Comparison of ENCODE assay signal across 12 cellular contexts in the genomic region with DNA sequence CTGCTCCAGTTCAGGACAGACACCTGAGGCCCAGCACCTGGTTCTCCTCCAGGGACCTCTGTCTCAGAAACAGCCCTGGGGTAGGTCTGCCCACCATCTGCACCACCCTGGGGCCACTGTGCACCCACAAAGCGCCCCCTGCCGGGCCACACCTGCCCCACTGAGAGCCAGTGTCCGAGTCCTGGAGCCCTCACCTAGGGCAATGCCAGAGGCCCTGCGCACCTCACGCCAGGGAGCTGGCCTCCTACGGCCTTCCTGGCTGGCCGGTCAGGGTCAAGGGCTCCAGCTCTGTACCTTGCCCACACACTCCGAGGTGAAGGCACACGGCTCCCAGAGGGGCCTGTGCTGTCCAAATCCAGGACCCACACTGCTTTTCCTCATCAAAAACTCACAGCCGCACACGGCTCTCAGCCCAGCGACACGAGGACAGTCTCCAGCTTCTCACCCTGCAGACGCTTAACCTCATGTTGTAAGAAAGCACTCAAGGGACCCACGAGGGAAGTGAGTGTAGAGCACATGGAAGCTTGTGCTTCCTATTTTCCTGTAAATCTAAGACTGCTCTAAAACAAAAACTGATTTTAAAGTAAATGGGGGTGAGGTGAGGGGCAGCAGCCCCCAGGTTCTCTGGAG. TPM values are rescaled to one million over a fixed set of nuclear protein-coding genes. Genes with fewer than 3 reads are reported as not detected.
DNase-seq lines count a peak whose midpoint lies in the region; ATAC-seq and TF ChIP-seq lines count a peak whose summit lies in the region.
"Had no signal": no experiment of that assay in that cellular context is flagged by ENCODE, and none has a peak within 500 bp of the region (broad histone marks: within the 10 kb centered on the region; RNA-seq: fewer than 3 reads in every experiment).

No MANE protein-coding gene starts in this region.

- H3K36me3 Mint-ChIP-seq in activated CD4-positive, alpha-beta T cell treated with anti-CD3 and anti-CD28 coated beads, Interleukin-2, amount 10 ng/mL, durations not matched to agents 7 days and 5 days (ENCODE audit: low read depth), result peaks cover 30% of the 10 kb centered on the region

- intact Hi-C loops in psoas muscle (cut with DNase I), result no loop called here

- no peak overlapping the region for H3K4me3 ChIP-seq in Loucy (ENCODE audit: low read length, poor library complexity, severe bottlenecking)
- no peak overlapping the region for H3K4me3 ChIP-seq in fibroblast of mammary gland (ENCODE audit: control insufficient read depth, low read depth, low read length)
- H3K4me3 ChIP-seq in psoas muscle, result no peak overlapping the region
- H3K4me3 ChIP-seq: colonic mucosa, SJSA1 had no signal

- no peaks in the 10 kb centered on the region for H3K9me3 Mint-ChIP-seq in activated CD4-positive, alpha-beta T cell treated with anti-CD3 and anti-CD28 coated beads, Interleukin-2, amount 10 ng/mL, durations not matched to agents 7 days and 5 days

- no peak overlapping the region for H2AFZ ChIP-seq in Loucy (ENCODE audit: low read length)

- no peaks in the 10 kb centered on the region for H3K27me3 Mint-ChIP-seq in activated CD4-positive, alpha-beta T cell treated with anti-CD3 and anti-CD28 coated beads, Interleukin-2, amount 10 ng/mL, durations not matched to agents 7 days and 5 days

- peaks cover 95% of the 10 kb centered on the region for H3K79me2 ChIP-seq in Loucy (ENCODE audit: insufficient read depth, low read length)

- CTCF ChIA-PET in activated CD4-positive, alpha-beta T cell treated with anti-CD3 and anti-CD28 coated beads, Interleukin-2, amount 10 ng/mL, durations not matched to agents 7 days and 5 days (lab: Charles Lee), result interaction anchor here (1.3 to 1.5 kb wide), 3 partner anchors 14 to 24 kb away, joined by 3 to 6 read pairs (median 3); no protein-coding TSS in a partner anchor

- peaks cover 90% of the 10 kb centered on the region for H4K20me1 ChIP-seq in Loucy (ENCODE audit: insufficient read depth, low read length, poor library complexity, severe bottlenecking)

- H3K4me1 ChIP-seq in Loucy (ENCODE audit: insufficient read depth, low read length, poor library complexity, severe bottlenecking), result peaks cover 30% of the 10 kb centered on the region
- H3K4me1 ChIP-seq in psoas muscle, result peaks cover 70% of the 10 kb centered on the region

- no peak for DNase-seq in activated CD4-positive, alpha-beta T cell treated with anti-CD3 and anti-CD28 coated beads, Interleukin-2, amount 10 ng/mL, durations not matched to agents 7 days and 5 days
- no peak for DNase-seq in activated CD4-positive, alpha-beta T cell treated with anti-CD3 and anti-CD28 coated beads, Interleukin-2, amount 50 U/mL, for 1 hour
- peak; percentile 53 for DNase-seq in fibroblast of mammary gland (ENCODE audit: low read depth)
- DNase-seq in psoas muscle, result peak; percentile 19 to 61
- DNase-seq in NOMO-1 (lab: John Stamatoyannopoulos, UW; ENCODE audit: unreplicated experiment in 2 of 2), result no peak
- DNase-seq in NCI-H524 (lab: John Stamatoyannopoulos, UW), result no peak
- DNase-seq in NCI-H2029 treated with DMSO at 0.1 percent for 48 hours (lab: John Stamatoyannopoulos, UW), result no peak
- DNase-seq: colonic mucosa, GOT3, NCI-H146 had no signal

- no peak overlapping the region for H3K4me3 Mint-ChIP-seq in activated CD4-positive, alpha-beta T cell treated with anti-CD3 and anti-CD28 coated beads, Interleukin-2, amount 10 ng/mL, durations not matched to agents 7 days and 5 days

- H3F3A ChIP-seq in Loucy (ENCODE audit: low read depth), result no peaks in the 10 kb centered on the region

- peak overlapping the region; percentile 100 for H3K4me2 ChIP-seq in Loucy (ENCODE audit: low read depth, low read length, poor library complexity, severe bottlenecking)

- TF ChIP-seq CTCF in Loucy (conservative IDR thresholded peaks at IDR 0.05; ENCODE audit: low read length) (peak; percentile 59), fibroblast of mammary gland (conservative IDR thresholded peaks at IDR 0.05; ENCODE audit: control insufficient read depth, insufficient read depth, low read depth, low read length) (no peak), psoas muscle (IDR thresholded peaks at IDR 0.05) (no peak)

- no peak overlapping the region for H3K9ac ChIP-seq in Loucy (ENCODE audit: low read depth, low read length, poor library complexity, severe bottlenecking)

- 63 to 69% (median 65%) methylated on average over 14 to 15 of the region's 15 CpGs for WGBS in psoas muscle, 3 donors

- H3K27me3 ChIP-seq in Loucy (ENCODE audit: insufficient read depth, low read length, poor library complexity, severe bottlenecking), result peaks cover 6% of the 10 kb centered on the region
- H3K27me3 ChIP-seq in psoas muscle (ENCODE audit: insufficient read depth in 3 of 3, low read length in 2 of 3), result no peaks in the 10 kb centered on the region
- H3K27me3 ChIP-seq: colonic mucosa, SJSA1 had no signal

- H3K36me3 ChIP-seq in Loucy (ENCODE audit: insufficient read depth, low read length), result peaks cover 25% of the 10 kb centered on the region; the same call in 1 of the 2 replicates
- peaks cover 0 to 17% of the 10 kb centered on the region in 2 donors for H3K36me3 ChIP-seq in psoas muscle (ENCODE audit: insufficient read depth in 1 of 2, low read depth in 1 of 2)
- H3K36me3 ChIP-seq: colonic mucosa had no signal

- H3K4me1 Mint-ChIP-seq in activated CD4-positive, alpha-beta T cell treated with anti-CD3 and anti-CD28 coated beads, Interleukin-2, amount 10 ng/mL, durations not matched to agents 7 days and 5 days, result peaks cover 36% of the 10 kb centered on the region

- H3K27ac Mint-ChIP-seq in activated CD4-positive, alpha-beta T cell treated with anti-CD3 and anti-CD28 coated beads, Interleukin-2, amount 10 ng/mL, durations not matched to agents 7 days and 5 days, result peak overlapping the region; percentile 13

- no peak overlapping the region for H3K27ac ChIP-seq in psoas muscle
- H3K27ac ChIP-seq: colonic mucosa, SJSA1 had no signal

- POLR2A ChIA-PET in activated CD4-positive, alpha-beta T cell treated with anti-CD3 and anti-CD28 coated beads, Interleukin-2, amount 10 ng/mL, durations not matched to agents 7 days and 5 days (lab: Charles Lee), result no interaction called here

- H3K9me2 ChIP-seq in Loucy (replicated peaks; ENCODE audit: low read depth, low read length), result no peaks in the 10 kb centered on the region

- H3K9me3 ChIP-seq in Loucy (ENCODE audit: insufficient read depth, low read depth, low read length) (no peaks in the 10 kb centered on the region), psoas muscle (no peaks in the 10 kb centered on the region)
- H3K9me3 ChIP-seq: colonic mucosa, SJSA1 had no signal

- ATAC-seq in psoas muscle, result no peak

RNA-seq across cellular contexts. Expression of a gene that starts 5.4 kb away (rescaled TPM):
- 100 to 1,000 TPM; 223 to 242 TPM for total RNA-seq in activated CD4-positive, alpha-beta T cell treated with anti-CD3 and anti-CD28 coated beads, Interleukin-2, amount 10 ng/mL, durations not matched to agents 7 days and 5 days
- total RNA-seq in psoas muscle, result 100 to 1,000 TPM; 122 to 165 (median 142) TPM
- 100 to 1,000 TPM; 109 to 156 (median 116) TPM for polyA plus RNA-seq in psoas muscle

RNA-seq across cellular contexts. Expression of a gene that starts 46.1 kb away (rescaled TPM):
- total RNA-seq in activated CD4-positive, alpha-beta T cell treated with anti-CD3 and anti-CD28 coated beads, Interleukin-2, amount 10 ng/mL, durations not matched to agents 7 days and 5 days, result 10 to 100 TPM; 63.8 to 69.0 TPM
- total RNA-seq in psoas muscle, result 10 to 100 TPM; 26.7 to 39.6 (median 33.2) TPM
- polyA plus RNA-seq in psoas muscle, result 10 to 100 TPM; 30.3 to 41.6 (median 38.9) TPM

Comparison
In these comparisons a context has a peak if more than half of its experiments do, and no peak if none do; other contexts are left out.
1. DNase-seq: peak in fibroblast of mammary gland (single experiment) and psoas muscle (2 of 2); none in activated CD4-positive, alpha-beta T cell treated with anti-CD3 and anti-CD28 coated beads, Interleukin-2, amount 10 ng/mL, durations not matched to agents 7 days and 5 days (single experiment), activated CD4-positive, alpha-beta T cell treated with anti-CD3 and anti-CD28 coated beads, Interleukin-2, amount 50 U/mL, for 1 hour (single experiment), NOMO-1 (0 of 2), NCI-H524 (0 of 2) and NCI-H2029 treated with DMSO at 0.1 percent for 48 hours (single experiment).